Comparison of ENCODE assay signal across 22 cellular contexts in the genomic region with DNA sequence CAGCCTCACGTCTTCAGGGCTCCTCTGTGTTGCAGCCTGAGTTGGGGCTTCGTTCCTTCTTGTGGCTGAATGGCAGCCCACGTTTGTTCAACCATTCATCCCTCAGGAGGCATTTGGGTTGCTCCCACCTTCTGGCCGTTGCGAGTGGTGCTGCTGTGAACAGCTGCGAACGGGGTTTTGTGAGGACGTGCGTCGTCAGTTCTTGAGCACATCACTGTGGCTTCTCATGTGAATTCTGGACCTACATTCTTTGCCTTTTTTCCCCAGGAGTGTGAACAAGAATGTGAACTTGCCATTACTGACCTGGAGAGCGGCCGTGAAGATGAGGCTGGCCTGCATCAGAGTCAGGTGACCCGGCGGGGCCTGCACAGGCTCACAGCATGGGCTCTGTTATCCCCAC.
"Had no signal": no experiment of that assay in that cellular context is flagged by ENCODE, and none has a peak within 500 bp of the region (broad histone marks: within the 10 kb centered on the region; RNA-seq: fewer than 3 reads in every experiment).

No MANE protein-coding gene starts in this region.

- H3K9me3 ChIP-seq: esophagus muscularis mucosa, gastrocnemius medialis, left ventricle myocardium inferior, lower lobe of right lung, prostate gland, right lobe of liver, uterus had no signal

- DNase-seq: cortex of kidney; dorsolateral prefrontal cortex; effector CD8-positive, alpha-beta T cell; gastrocnemius medialis; immature natural killer cell; left cardiac atrium; left ventricle myocardium inferior; lower lobe of right lung; mesenchymal stem cell; naive B cell; right lobe of liver; stimulated activated CD4-positive, alpha-beta T cell treated with anti-CD3 and anti-CD28 coated beads, Interleukin-2, amount 100 ng/mL, for 24 hours; stimulated activated CD4-positive, alpha-beta T cell treated with anti-CD3 and anti-CD28 coated beads, Interleukin-4, amount 100 ng/mL, for 4 hours; stimulated activated naive B cell treated with anti-CD40 and anti-IgM and Interleukin-4, amounts not matched to agents 10 μg/mL and 1 μg/mL and 100 μg/mL, for 72 hours; uterus had no signal

- H3K27me3 ChIP-seq: dorsolateral prefrontal cortex, esophagus muscularis mucosa, gastrocnemius medialis, right lobe of liver, uterus had no signal

- H3K4me3 ChIP-seq: dorsolateral prefrontal cortex, esophagus muscularis mucosa, gastrocnemius medialis, left ventricle myocardium inferior, lower lobe of right lung, prostate gland, right lobe of liver, skin epidermis, uterus had no signal

- H3K4me1 ChIP-seq: lower lobe of right lung, parathyroid adenoma, prostate gland, right lobe of liver, uterus had no signal

- H3K36me3 ChIP-seq: uterus had no signal

- ATAC-seq: gastrocnemius medialis; left cardiac atrium; stimulated activated naive B cell treated with anti-CD40 and anti-IgM and Interleukin-4, amounts not matched to agents 10 μg/mL and 1 μg/mL and 100 μg/mL, for 72 hours had no signal

- H3K27ac ChIP-seq: dorsolateral prefrontal cortex, epithelial cell of prostate, esophagus muscularis mucosa, left ventricle myocardium inferior, lower lobe of right lung, parathyroid adenoma, prostate gland, right lobe of liver, skin epidermis, uterus had no signal

- FAIRE-seq: endometrium, keratinocyte had no signal

- H3K9ac ChIP-seq: parathyroid adenoma had no signal
